ENCODE assay signal across 8 cellular contexts in the genomic region with DNA sequence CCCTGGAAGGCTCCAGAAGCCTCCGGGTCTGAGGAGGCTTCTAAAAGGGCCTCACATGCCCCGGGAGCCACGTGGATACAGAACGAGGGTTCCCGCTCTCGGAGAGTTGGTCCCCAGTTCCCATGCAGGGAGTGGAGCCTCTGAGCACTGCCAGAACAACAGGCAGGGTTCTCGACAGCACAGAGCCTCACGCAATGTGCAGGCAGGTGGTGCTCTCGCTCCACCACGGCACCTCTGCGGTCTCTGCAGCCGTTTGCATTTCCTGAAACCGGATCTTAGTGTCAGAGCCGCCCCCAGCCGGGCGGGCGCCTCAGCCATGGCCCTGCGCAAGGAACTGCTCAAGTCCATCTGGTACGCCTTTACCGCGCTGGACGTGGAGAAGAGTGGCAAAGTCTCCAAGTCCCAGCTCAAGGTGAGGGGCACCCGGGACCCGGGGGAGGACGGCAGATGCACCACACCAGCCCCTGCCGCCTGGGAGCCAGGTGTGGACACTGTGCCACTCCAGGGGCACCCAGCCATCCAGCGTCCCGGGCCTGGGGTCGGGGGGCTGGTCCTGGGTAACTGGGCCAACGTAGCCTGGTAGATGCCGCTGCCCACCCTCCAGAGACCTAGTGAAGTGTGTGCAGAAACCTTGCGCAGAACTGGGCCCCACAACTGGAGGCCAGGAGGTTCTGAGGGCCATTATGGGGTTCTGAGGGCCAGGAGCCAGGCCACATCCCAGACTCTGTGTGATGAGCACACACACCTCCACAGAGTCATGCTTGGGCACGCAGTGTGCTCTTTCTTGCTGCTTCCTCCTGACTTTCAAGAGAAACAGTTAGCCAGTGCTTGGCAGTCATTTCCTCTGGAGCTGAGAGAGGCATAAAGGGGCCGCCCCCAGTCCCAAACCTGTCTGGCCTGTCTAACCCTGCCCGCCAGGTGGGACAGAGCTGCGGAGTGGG.
DNase-seq lines count a peak whose midpoint lies in the region; ATAC-seq and TF ChIP-seq lines count a peak whose summit lies in the region.

A gene with protein sequence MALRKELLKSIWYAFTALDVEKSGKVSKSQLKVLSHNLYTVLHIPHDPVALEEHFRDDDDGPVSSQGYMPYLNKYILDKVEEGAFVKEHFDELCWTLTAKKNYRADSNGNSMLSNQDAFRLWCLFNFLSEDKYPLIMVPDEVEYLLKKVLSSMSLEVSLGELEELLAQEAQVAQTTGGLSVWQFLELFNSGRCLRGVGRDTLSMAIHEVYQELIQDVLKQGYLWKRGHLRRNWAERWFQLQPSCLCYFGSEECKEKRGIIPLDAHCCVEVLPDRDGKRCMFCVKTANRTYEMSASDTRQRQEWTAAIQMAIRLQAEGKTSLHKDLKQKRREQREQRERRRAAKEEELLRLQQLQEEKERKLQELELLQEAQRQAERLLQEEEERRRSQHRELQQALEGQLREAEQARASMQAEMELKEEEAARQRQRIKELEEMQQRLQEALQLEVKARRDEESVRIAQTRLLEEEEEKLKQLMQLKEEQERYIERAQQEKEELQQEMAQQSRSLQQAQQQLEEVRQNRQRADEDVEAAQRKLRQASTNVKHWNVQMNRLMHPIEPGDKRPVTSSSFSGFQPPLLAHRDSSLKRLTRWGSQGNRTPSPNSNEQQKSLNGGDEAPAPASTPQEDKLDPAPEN (plus strand): TSS at position 278 of the 941 bp plus-strand sequence. CDS start 39 bp downstream, at position 317.

- peak; percentile 80 for TF ChIP-seq POLR2A in GM15510 (IDR thresholded peaks at IDR 0.05; ENCODE audit: borderline replicate concordance, extremely low read depth, insufficient read length)

- peak; percentile 74 for ATAC-seq in HG02938 (IDR thresholded peaks at IDR 0.05; ENCODE audit: unreplicated experiment)

- DNase-seq in NCI-H2081 (lab: John Stamatoyannopoulos, UW) (peak; percentile 74 to 92), UCSD-AML1 (lab: John Stamatoyannopoulos, UW; ENCODE audit: unreplicated experiment) (peak; percentile 91), brain pericyte (ENCODE audit: low read depth, low spot score) (peak; percentile 68), inferior parietal cortex (ENCODE audit: extremely low spot score) (peak; percentile 59), NCI-H446 treated with DMSO at 0.1 percent for 48 hours (lab: John Stamatoyannopoulos, UW) (no peak)
- peak; percentile 74 to 77 for DNase-seq in stimulated activated CD4-positive, alpha-beta T cell treated with anti-CD3 and anti-CD28 coated beads, Interleukin-15, amount 100 ng/mL, for 1 hour (ENCODE audit: low read depth in 1 of 2, low spot score in 1 of 2)
